1 cellular context compared by ENCODE assay signal in the genomic region with DNA sequence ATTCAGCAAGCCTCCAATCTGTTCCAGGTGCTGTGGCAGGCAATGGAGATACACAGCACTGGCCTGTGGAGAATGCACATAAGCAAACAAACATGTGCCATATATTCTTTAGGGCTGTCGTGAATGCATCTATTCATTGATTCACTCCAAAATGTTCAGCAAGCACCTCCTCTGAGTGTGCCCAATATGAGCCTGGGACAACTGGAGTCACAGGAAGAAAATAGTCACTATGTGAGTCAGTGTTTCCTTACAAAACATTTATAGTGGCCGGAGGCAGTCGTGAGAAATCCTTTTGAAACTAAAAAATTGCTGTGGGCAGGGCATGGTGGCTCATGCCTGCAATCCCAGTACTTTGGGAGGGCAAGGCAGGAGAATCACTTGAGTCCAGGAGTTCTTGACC.
TF ChIP-seq lines count a peak whose summit lies in the region.

No MANE protein-coding gene starts in this region.

TF ChIP-seq in SK-N-SH treated with all-trans-retinoic acid at 6 μM for 48 hours, 23 proteins besides CTCF, POLR2A, EP300 and RAD21 (continued from another document):
- TF ChIP-seq, protein P1, sequence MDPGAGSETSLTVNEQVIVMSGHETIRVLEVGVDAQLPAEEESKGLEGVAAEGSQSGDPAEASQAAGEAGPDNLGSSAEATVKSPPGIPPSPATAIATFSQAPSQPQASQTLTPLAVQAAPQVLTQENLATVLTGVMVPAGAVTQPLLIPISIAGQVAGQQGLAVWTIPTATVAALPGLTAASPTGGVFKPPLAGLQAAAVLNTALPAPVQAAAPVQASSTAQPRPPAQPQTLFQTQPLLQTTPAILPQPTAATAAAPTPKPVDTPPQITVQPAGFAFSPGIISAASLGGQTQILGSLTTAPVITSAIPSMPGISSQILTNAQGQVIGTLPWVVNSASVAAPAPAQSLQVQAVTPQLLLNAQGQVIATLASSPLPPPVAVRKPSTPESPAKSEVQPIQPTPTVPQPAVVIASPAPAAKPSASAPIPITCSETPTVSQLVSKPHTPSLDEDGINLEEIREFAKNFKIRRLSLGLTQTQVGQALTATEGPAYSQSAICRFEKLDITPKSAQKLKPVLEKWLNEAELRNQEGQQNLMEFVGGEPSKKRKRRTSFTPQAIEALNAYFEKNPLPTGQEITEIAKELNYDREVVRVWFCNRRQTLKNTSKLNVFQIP (CRISPR knock-in tag; IDR thresholded peaks at IDR 0.05; ENCODE audit: borderline replicate concordance, low read depth): no peak
- no peak for TF ChIP-seq PPARA (CRISPR knock-in tag; IDR thresholded peaks at IDR 0.05; ENCODE audit: borderline replicate concordance)
- no peak for TF ChIP-seq ZNF70 (CRISPR knock-in tag; IDR thresholded peaks at IDR 0.05)
